Comparison of ENCODE assay signal across 1 cellular context in the genomic region with DNA sequence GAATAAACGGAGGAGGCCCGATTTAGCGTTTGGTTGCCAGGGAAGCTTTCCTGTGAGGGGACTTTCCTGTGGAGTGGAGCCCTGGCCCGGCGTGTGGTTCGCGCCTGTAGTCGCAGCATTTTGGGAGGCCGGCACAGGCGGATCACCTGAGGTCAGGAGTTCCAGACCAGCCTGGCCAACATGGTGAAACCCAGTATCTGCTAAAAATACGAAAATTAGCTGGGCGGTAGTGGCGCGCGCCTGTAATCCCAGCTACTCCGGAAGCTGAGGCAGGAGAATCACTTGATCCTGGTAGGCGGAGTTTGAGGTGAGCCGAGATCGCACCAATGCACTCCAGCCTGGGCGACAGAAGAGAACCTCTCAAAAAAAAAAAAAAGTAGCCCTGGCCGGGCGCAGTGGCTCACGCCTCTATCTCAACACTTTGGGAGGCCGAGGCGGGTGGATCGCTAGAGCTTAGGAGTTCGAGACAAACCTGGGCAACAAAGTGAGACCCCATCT.
TF ChIP-seq lines count a peak whose summit lies in the region.

No MANE protein-coding gene starts in this region.

TF ChIP-seq in GM23338, 12 proteins besides CTCF, POLR2A, EP300 and RAD21 (continued from another document):
- TF ChIP-seq, protein P1, sequence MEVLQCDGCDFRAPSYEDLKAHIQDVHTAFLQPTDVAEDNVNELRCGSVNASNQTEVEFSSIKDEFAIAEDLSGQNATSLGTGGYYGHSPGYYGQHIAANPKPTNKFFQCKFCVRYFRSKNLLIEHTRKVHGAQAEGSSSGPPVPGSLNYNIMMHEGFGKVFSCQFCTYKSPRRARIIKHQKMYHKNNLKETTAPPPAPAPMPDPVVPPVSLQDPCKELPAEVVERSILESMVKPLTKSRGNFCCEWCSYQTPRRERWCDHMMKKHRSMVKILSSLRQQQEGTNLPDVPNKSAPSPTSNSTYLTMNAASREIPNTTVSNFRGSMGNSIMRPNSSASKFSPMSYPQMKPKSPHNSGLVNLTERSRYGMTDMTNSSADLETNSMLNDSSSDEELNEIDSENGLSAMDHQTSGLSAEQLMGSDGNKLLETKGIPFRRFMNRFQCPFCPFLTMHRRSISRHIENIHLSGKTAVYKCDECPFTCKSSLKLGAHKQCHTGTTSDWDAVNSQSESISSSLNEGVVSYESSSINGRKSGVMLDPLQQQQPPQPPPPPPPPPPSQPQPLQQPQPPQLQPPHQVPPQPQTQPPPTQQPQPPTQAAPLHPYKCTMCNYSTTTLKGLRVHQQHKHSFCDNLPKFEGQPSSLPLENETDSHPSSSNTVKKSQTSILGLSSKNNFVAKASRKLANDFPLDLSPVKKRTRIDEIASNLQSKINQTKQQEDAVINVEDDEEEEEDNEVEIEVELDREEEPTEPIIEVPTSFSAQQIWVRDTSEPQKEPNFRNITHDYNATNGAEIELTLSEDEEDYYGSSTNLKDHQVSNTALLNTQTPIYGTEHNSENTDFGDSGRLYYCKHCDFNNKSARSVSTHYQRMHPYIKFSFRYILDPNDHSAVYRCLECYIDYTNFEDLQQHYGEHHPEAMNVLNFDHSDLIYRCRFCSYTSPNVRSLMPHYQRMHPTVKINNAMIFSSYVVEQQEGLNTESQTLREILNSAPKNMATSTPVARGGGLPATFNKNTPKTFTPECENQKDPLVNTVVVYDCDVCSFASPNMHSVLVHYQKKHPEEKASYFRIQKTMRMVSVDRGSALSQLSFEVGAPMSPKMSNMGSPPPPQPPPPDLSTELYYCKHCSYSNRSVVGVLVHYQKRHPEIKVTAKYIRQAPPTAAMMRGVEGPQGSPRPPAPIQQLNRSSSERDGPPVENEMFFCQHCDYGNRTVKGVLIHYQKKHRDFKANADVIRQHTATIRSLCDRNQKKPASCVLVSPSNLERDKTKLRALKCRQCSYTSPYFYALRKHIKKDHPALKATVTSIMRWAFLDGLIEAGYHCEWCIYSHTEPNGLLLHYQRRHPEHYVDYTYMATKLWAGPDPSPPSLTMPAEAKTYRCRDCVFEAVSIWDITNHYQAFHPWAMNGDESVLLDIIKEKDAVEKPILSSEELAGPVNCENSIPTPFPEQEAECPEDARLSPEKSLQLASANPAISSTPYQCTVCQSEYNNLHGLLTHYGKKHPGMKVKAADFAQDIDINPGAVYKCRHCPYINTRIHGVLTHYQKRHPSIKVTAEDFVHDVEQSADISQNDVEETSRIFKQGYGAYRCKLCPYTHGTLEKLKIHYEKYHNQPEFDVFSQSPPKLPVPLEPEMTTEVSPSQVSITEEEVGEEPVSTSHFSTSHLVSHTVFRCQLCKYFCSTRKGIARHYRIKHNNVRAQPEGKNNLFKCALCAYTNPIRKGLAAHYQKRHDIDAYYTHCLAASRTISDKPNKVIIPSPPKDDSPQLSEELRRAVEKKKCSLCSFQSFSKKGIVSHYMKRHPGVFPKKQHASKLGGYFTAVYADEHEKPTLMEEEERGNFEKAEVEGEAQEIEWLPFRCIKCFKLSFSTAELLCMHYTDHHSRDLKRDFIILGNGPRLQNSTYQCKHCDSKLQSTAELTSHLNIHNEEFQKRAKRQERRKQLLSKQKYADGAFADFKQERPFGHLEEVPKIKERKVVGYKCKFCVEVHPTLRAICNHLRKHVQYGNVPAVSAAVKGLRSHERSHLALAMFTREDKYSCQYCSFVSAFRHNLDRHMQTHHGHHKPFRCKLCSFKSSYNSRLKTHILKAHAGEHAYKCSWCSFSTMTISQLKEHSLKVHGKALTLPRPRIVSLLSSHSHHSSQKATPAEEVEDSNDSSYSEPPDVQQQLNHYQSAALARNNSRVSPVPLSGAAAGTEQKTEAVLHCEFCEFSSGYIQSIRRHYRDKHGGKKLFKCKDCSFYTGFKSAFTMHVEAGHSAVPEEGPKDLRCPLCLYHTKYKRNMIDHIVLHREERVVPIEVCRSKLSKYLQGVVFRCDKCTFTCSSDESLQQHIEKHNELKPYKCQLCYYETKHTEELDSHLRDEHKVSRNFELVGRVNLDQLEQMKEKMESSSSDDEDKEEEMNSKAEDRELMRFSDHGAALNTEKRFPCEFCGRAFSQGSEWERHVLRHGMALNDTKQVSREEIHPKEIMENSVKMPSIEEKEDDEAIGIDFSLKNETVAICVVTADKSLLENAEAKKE (CRISPR knock-in tag; IDR thresholded peaks at IDR 0.05), result no peak
- no peak for TF ChIP-seq CREB1 (CRISPR knock-in tag; IDR thresholded peaks at IDR 0.05; ENCODE audit: low read depth)
